In the genomic region with DNA sequence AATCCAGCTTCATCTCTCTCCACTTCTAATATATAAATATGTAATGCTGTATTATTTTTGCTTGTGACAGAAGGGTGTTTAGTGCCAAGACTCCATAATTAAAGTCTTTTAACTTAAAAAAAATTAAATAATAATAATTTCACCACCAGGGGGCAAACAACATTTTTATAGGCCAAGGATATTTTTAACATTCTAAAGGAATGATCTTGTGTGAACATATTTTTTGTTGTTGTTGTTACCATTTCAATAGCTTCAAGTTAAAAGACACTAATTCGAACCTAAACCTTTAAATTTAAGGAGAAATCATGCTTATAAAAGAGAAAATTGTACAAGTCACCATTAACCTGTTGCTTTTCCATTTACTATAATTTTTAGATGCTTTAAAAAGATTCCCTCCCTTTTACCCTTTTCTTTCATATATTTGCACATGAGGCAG, we compare ENCODE assay signal across 11 cellular contexts. TPM values are rescaled to one million over a fixed set of nuclear protein-coding genes. Genes with fewer than 3 reads are reported as not detected.
DNase-seq lines count a peak whose midpoint lies in the region; ATAC-seq and TF ChIP-seq lines count a peak whose summit lies in the region.
"Had no signal": no experiment of that assay in that cellular context is flagged by ENCODE, and none has a peak within 500 bp of the region (broad histone marks: within the 10 kb centered on the region; RNA-seq: fewer than 3 reads in every experiment).

No MANE protein-coding gene starts in this region.

- no peak overlapping the region for H3K27ac ChIP-seq in ACC112 (ENCODE audit: low read depth, low read length)
- H3K27ac ChIP-seq in SU-DHL-6 (ENCODE audit: low read depth, low read length), result no peak overlapping the region
- no peak overlapping the region for H3K27ac ChIP-seq in hepatocyte

- H3F3A ChIP-seq in SU-DHL-6 (ENCODE audit: insufficient read depth), result no peaks in the 10 kb centered on the region

- H4K20me1 ChIP-seq in SU-DHL-6 (ENCODE audit: low read depth, low read length), result no peaks in the 10 kb centered on the region
- no peaks in the 10 kb centered on the region for H4K20me1 ChIP-seq in hepatocyte (ENCODE audit: insufficient read depth, poor library complexity, severe bottlenecking)

- H3K36me3 ChIP-seq in ACC112 (ENCODE audit: insufficient read depth, low read length) (no peaks in the 10 kb centered on the region), SU-DHL-6 (ENCODE audit: low read length) (no peaks in the 10 kb centered on the region), hepatocyte (replicated peaks; ENCODE audit: insufficient read depth, low read depth) (no peaks in the 10 kb centered on the region)

- no peak for ATAC-seq in HG03571 (IDR thresholded peaks at IDR 0.05; ENCODE audit: unreplicated experiment)
- no peak for ATAC-seq in HG02759 (IDR thresholded peaks at IDR 0.05; ENCODE audit: unreplicated experiment)
- ATAC-seq in HG02763 (IDR thresholded peaks at IDR 0.05; ENCODE audit: unreplicated experiment), result no peak
- ATAC-seq: effector memory CD8-positive, alpha-beta T cell; right cardiac atrium had no signal

- H3K4me3 ChIP-seq in ACC112 (ENCODE audit: low read depth, low read length) (no peak overlapping the region), SU-DHL-6 (ENCODE audit: insufficient read depth, low read length, poor library complexity, severe bottlenecking) (no peak overlapping the region), hepatocyte (no peak overlapping the region)

- peaks cover 14% of the 10 kb centered on the region; the same call in 1 of the 2 replicates for H3K27me3 ChIP-seq in ACC112 (ENCODE audit: insufficient read depth, low read length)
- no peaks in the 10 kb centered on the region for H3K27me3 ChIP-seq in SU-DHL-6 (ENCODE audit: low read length)
- no peaks in the 10 kb centered on the region for H3K27me3 ChIP-seq in hepatocyte

- H3K9me2 ChIP-seq in SU-DHL-6 (replicated peaks; ENCODE audit: insufficient read depth, low read length) (no peaks in the 10 kb centered on the region), hepatocyte (replicated peaks; ENCODE audit: insufficient read depth) (no peaks in the 10 kb centered on the region)

- H3K4me2 ChIP-seq in SU-DHL-6 (ENCODE audit: low read depth, low read length, poor library complexity, severe bottlenecking) (no peak overlapping the region), hepatocyte (no peak overlapping the region)

- 78% methylated on average over 1 of the region's 1 CpG for WGBS in hepatocyte (ENCODE audit: low lambda C conversion rate, missing lambda C conversion rate)

- no peaks in the 10 kb centered on the region for H3K4me1 ChIP-seq in ACC112 (ENCODE audit: control insufficient read depth, insufficient read depth, low read length, unreplicated experiment)
- no peaks in the 10 kb centered on the region for H3K4me1 ChIP-seq in hepatocyte (ENCODE audit: insufficient read depth)

- no peak overlapping the region for H3K9ac ChIP-seq in SU-DHL-6 (ENCODE audit: low read length)

- H3K9me3 ChIP-seq in SU-DHL-6 (ENCODE audit: insufficient read depth, low read length), result no peaks in the 10 kb centered on the region
- H3K9me3 ChIP-seq in hepatocyte (ENCODE audit: low read depth), result no peaks in the 10 kb centered on the region

- TF ChIP-seq CTCF in SU-DHL-6 (IDR thresholded peaks at IDR 0.05; ENCODE audit: insufficient read depth, low read length, poor library complexity, severe bottlenecking) (peak; percentile 44), hepatocyte (IDR thresholded peaks at IDR 0.05; ENCODE audit: poor library complexity) (peak; percentile 65)

- H2AFZ ChIP-seq in ACC112 (ENCODE audit: low read length, unreplicated experiment) (peak overlapping the region; percentile 36), SU-DHL-6 (ENCODE audit: low read depth, low read length, severe bottlenecking) (no peak overlapping the region), hepatocyte (no peak overlapping the region)

- no peaks in the 10 kb centered on the region for H3K79me2 ChIP-seq in ACC112 (ENCODE audit: control insufficient read depth, insufficient read depth, low read length, unreplicated experiment)
- no peaks in the 10 kb centered on the region for H3K79me2 ChIP-seq in SU-DHL-6 (ENCODE audit: insufficient read depth, low read length)
- H3K79me2 ChIP-seq in hepatocyte, result no peaks in the 10 kb centered on the region

- DNase-seq in ELR (ENCODE audit: low read depth) (peak; percentile 59), hepatocyte (ENCODE audit: low spot score) (peak; percentile 18), NCI-H2029 treated with DMSO at 0.1 percent for 48 hours (lab: John Stamatoyannopoulos, UW) (no peak)
- DNase-seq: effector memory CD8-positive, alpha-beta T cell; T-helper 9 cell had no signal

RNA-seq across cellular contexts. Expression of gene DNAJC1, which starts 7.5 kb away (rescaled TPM):
- total RNA-seq in hepatocyte, result 62.5 and 64.6 TPM in 2 replicates
- polyA plus RNA-seq in hepatocyte, result 91.7 and 117 TPM in 2 replicates
